Comparison of ENCODE assay signal across 2 cellular contexts in the genomic region with DNA sequence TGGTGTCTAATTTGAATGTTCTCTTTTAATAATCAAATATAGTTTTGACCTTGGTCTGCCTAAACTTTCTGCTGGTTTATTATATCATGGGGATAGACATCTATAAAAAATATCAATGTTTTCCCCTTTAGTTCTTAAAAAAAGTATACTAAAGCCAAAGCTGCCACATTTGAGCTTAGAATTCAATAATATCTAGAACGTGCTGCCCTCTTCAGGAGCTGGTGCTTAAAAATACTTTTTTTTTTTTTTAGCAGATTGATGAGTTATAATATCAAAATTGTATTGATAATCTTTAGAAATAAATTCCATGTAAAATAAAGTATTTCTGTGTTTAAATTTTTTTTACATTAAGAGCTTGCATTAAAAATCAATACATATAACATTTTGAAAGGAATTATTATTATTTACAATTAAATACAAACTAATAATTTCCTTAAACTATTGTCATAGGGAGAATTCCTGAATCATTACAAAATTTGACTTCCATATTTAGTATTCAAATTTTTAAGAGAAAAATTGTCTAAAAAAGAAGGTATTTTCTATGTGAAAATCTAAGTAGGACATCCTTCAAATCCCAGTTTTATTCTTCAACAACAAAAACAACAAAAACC.
TF ChIP-seq lines count a peak whose summit lies in the region.

No MANE protein-coding gene starts in this region.

TF ChIP-seq in HCT116, 20 proteins besides CTCF, POLR2A, EP300 and RAD21 (continued from another document):
- TF ChIP-seq POLR2AphosphoS5 (IDR thresholded peaks at IDR 0.05; ENCODE audit: low read depth, low read length) = no peak
- TF ChIP-seq CBX3 (IDR thresholded peaks at IDR 0.05; ENCODE audit: low read depth) = no peak
- TF ChIP-seq EZH2phosphoT487 (IDR thresholded peaks at IDR 0.05; ENCODE audit: borderline replicate concordance) = no peak

TF ChIP-seq in WTC11, 78 proteins besides CTCF, POLR2A, EP300 and RAD21 (continued from another document):
- TF ChIP-seq, protein P1, sequence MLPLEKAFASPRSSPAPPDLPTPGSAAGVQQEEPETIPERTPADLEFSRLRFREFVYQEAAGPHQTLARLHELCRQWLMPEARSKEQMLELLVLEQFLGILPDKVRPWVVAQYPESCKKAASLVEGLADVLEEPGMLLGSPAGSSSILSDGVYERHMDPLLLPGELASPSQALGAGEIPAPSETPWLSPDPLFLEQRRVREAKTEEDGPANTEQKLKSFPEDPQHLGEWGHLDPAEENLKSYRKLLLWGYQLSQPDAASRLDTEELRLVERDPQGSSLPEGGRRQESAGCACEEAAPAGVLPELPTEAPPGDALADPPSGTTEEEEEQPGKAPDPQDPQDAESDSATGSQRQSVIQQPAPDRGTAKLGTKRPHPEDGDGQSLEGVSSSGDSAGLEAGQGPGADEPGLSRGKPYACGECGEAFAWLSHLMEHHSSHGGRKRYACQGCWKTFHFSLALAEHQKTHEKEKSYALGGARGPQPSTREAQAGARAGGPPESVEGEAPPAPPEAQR (CRISPR knock-in tag; IDR thresholded peaks at IDR 0.05) = no peak
- TF ChIP-seq, protein P2, sequence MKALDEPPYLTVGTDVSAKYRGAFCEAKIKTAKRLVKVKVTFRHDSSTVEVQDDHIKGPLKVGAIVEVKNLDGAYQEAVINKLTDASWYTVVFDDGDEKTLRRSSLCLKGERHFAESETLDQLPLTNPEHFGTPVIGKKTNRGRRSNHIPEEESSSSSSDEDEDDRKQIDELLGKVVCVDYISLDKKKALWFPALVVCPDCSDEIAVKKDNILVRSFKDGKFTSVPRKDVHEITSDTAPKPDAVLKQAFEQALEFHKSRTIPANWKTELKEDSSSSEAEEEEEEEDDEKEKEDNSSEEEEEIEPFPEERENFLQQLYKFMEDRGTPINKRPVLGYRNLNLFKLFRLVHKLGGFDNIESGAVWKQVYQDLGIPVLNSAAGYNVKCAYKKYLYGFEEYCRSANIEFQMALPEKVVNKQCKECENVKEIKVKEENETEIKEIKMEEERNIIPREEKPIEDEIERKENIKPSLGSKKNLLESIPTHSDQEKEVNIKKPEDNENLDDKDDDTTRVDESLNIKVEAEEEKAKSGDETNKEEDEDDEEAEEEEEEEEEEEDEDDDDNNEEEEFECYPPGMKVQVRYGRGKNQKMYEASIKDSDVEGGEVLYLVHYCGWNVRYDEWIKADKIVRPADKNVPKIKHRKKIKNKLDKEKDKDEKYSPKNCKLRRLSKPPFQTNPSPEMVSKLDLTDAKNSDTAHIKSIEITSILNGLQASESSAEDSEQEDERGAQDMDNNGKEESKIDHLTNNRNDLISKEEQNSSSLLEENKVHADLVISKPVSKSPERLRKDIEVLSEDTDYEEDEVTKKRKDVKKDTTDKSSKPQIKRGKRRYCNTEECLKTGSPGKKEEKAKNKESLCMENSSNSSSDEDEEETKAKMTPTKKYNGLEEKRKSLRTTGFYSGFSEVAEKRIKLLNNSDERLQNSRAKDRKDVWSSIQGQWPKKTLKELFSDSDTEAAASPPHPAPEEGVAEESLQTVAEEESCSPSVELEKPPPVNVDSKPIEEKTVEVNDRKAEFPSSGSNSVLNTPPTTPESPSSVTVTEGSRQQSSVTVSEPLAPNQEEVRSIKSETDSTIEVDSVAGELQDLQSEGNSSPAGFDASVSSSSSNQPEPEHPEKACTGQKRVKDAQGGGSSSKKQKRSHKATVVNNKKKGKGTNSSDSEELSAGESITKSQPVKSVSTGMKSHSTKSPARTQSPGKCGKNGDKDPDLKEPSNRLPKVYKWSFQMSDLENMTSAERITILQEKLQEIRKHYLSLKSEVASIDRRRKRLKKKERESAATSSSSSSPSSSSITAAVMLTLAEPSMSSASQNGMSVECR (CRISPR knock-in tag; IDR thresholded peaks at IDR 0.05; ENCODE audit: borderline replicate concordance) = no peak
- TF ChIP-seq ZNF317 (CRISPR knock-in tag; IDR thresholded peaks at IDR 0.05; ENCODE audit: borderline replicate concordance, low read depth) (no peak), ELF4 (CRISPR knock-in tag; IDR thresholded peaks at IDR 0.05; ENCODE audit: low read depth) (no peak), FOXK1 (CRISPR knock-in tag; IDR thresholded peaks at IDR 0.05) (no peak), NR3C1 (CRISPR knock-in tag; conservative IDR thresholded peaks at IDR 0.05; ENCODE audit: low read depth) (no peak), CBFB (CRISPR knock-in tag; IDR thresholded peaks at IDR 0.05; ENCODE audit: low read depth) (no peak), ZNF671 (CRISPR knock-in tag; IDR thresholded peaks at IDR 0.05) (no peak), NFYB (CRISPR knock-in tag; conservative IDR thresholded peaks at IDR 0.05; ENCODE audit: low read depth) (no peak), SP1 (CRISPR knock-in tag; conservative IDR thresholded peaks at IDR 0.05) (no peak), ZBTB21 (CRISPR knock-in tag; IDR thresholded peaks at IDR 0.05; ENCODE audit: borderline replicate concordance) (no peak), TP53 (CRISPR knock-in tag; IDR thresholded peaks at IDR 0.05) (no peak)
- TF ChIP-seq, protein P3, sequence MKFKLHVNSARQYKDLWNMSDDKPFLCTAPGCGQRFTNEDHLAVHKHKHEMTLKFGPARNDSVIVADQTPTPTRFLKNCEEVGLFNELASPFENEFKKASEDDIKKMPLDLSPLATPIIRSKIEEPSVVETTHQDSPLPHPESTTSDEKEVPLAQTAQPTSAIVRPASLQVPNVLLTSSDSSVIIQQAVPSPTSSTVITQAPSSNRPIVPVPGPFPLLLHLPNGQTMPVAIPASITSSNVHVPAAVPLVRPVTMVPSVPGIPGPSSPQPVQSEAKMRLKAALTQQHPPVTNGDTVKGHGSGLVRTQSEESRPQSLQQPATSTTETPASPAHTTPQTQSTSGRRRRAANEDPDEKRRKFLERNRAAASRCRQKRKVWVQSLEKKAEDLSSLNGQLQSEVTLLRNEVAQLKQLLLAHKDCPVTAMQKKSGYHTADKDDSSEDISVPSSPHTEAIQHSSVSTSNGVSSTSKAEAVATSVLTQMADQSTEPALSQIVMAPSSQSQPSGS (CRISPR knock-in tag; IDR thresholded peaks at IDR 0.05; ENCODE audit: borderline replicate concordance, low read depth) = no peak
- TF ChIP-seq, protein P4, sequence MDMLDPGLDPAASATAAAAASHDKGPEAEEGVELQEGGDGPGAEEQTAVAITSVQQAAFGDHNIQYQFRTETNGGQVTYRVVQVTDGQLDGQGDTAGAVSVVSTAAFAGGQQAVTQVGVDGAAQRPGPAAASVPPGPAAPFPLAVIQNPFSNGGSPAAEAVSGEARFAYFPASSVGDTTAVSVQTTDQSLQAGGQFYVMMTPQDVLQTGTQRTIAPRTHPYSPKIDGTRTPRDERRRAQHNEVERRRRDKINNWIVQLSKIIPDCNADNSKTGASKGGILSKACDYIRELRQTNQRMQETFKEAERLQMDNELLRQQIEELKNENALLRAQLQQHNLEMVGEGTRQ (CRISPR knock-in tag; IDR thresholded peaks at IDR 0.05) = no peak
- TF ChIP-seq, protein P5, sequence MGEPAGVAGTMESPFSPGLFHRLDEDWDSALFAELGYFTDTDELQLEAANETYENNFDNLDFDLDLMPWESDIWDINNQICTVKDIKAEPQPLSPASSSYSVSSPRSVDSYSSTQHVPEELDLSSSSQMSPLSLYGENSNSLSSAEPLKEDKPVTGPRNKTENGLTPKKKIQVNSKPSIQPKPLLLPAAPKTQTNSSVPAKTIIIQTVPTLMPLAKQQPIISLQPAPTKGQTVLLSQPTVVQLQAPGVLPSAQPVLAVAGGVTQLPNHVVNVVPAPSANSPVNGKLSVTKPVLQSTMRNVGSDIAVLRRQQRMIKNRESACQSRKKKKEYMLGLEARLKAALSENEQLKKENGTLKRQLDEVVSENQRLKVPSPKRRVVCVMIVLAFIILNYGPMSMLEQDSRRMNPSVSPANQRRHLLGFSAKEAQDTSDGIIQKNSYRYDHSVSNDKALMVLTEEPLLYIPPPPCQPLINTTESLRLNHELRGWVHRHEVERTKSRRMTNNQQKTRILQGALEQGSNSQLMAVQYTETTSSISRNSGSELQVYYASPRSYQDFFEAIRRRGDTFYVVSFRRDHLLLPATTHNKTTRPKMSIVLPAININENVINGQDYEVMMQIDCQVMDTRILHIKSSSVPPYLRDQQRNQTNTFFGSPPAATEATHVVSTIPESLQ (CRISPR knock-in tag; IDR thresholded peaks at IDR 0.05) = no peak
- TF ChIP-seq, protein P6, sequence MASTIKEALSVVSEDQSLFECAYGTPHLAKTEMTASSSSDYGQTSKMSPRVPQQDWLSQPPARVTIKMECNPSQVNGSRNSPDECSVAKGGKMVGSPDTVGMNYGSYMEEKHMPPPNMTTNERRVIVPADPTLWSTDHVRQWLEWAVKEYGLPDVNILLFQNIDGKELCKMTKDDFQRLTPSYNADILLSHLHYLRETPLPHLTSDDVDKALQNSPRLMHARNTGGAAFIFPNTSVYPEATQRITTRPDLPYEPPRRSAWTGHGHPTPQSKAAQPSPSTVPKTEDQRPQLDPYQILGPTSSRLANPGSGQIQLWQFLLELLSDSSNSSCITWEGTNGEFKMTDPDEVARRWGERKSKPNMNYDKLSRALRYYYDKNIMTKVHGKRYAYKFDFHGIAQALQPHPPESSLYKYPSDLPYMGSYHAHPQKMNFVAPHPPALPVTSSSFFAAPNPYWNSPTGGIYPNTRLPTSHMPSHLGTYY (CRISPR knock-in tag; IDR thresholded peaks at IDR 0.05) = no peak
- TF ChIP-seq, protein P7, sequence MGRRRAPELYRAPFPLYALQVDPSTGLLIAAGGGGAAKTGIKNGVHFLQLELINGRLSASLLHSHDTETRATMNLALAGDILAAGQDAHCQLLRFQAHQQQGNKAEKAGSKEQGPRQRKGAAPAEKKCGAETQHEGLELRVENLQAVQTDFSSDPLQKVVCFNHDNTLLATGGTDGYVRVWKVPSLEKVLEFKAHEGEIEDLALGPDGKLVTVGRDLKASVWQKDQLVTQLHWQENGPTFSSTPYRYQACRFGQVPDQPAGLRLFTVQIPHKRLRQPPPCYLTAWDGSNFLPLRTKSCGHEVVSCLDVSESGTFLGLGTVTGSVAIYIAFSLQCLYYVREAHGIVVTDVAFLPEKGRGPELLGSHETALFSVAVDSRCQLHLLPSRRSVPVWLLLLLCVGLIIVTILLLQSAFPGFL (CRISPR knock-in tag; IDR thresholded peaks at IDR 0.05; ENCODE audit: borderline replicate concordance) = no peak
- TF ChIP-seq, protein P8, sequence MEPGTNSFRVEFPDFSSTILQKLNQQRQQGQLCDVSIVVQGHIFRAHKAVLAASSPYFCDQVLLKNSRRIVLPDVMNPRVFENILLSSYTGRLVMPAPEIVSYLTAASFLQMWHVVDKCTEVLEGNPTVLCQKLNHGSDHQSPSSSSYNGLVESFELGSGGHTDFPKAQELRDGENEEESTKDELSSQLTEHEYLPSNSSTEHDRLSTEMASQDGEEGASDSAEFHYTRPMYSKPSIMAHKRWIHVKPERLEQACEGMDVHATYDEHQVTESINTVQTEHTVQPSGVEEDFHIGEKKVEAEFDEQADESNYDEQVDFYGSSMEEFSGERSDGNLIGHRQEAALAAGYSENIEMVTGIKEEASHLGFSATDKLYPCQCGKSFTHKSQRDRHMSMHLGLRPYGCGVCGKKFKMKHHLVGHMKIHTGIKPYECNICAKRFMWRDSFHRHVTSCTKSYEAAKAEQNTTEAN (CRISPR knock-in tag; IDR thresholded peaks at IDR 0.05) = no peak
